Comparison of ENCODE assay signal across 23 cellular contexts in the genomic region with DNA sequence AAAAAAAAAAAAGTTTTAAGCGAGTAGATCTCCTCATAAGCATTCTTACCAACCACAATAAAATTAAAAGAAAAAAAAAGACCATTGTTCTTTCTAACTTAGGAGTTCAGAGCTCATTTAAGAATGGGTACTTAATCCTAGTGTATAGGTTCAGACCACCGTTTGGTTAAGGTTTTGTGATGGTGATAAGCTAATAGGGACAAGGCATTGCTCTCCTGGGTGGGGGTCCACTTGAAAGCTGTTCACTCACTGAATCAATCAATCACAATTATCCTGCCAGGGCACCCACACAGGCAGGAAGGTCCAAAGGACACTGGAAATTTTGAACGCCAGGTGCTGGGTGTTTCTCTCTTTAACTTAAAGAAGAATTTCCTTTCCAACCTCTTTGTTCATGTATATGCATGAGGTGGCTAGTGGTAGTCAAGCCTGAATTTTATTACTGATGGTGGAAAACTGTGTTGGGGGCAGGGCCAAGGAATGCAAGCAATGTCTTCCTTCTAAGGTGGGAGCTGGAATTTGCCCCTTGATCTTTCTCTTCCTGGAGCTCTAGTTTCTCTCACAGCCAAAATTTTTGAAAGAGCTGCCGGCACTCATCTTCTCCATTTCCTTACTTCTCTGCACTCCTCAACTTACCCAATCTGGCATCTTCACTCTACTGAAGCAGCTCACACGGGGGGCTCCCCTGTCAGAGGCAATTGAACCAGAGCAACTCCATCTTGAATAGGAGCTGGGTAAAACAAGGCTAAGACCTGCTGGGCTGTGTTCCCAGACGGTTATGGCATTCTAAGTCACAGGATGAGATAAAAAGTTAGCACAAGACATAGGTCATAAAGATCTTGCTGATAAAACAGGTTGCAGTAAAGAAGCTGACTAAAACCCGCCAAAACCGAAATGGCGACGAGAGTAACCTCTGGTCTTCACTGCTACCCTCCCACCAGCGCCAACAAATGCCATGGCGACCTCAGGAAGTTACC. TPM values are rescaled to one million over a fixed set of nuclear protein-coding genes. Genes with fewer than 3 reads are reported as not detected.
DNase-seq lines count a peak whose midpoint lies in the region; TF ChIP-seq lines count a peak whose summit lies in the region.
"Had no signal": no experiment of that assay in that cellular context is flagged by ENCODE, and none has a peak within 500 bp of the region (broad histone marks: within the 10 kb centered on the region; RNA-seq: fewer than 3 reads in every experiment).

No MANE protein-coding gene starts in this region.

- H3K9me3 Mint-ChIP-seq in H9: no peaks in the 10 kb centered on the region

- H3K36me3 Mint-ChIP-seq in H9 (ENCODE audit: insufficient read depth in 1 of 3, low read depth in 3 of 3): no peaks in the 10 kb centered on the region
- H3K36me3 Mint-ChIP-seq: activated naive CD8-positive, alpha-beta T cell had no signal

- H2BK15ac ChIP-seq in H9 (ENCODE audit: low read depth, low read length): no peak overlapping the region

- no peak overlapping the region for H2AK5ac ChIP-seq in H9 (ENCODE audit: insufficient read length, low read length)
- no peak overlapping the region for H2AK5ac ChIP-seq in trophoblast cell (ENCODE audit: low read length)

- H3K4me1 Mint-ChIP-seq in H9: peaks cover 42 to 43% of the 10 kb centered on the region in 2 experiments

- H3K27ac Mint-ChIP-seq in H9: peak overlapping the region in 2 of 3 experiments; percentile 1 to 86; a peak in 4 of 7 replicates

- no peak overlapping the region for H3K4me3 ChIP-seq in trophoblast cell (ENCODE audit: low read depth, low read length)
- H3K4me3 ChIP-seq: breast epithelium, testis had no signal

- no peak overlapping the region; the same call in 1 of the 2 replicates for H3K4ac ChIP-seq in H9 (ENCODE audit: low read depth, low read length)
- H3K4ac ChIP-seq in trophoblast cell (ENCODE audit: low read depth, low read length): no peak overlapping the region

- H2BK120ac ChIP-seq in H9 (ENCODE audit: low read depth, low read length, poor library complexity, severe bottlenecking) (peak overlapping the region; percentile 38), trophoblast cell (ENCODE audit: insufficient read depth, low read length, poor library complexity) (peak overlapping the region; percentile 11)

- no peaks in the 10 kb centered on the region for H3K36me3 ChIP-seq in trophoblast cell (ENCODE audit: control insufficient read depth in 1 of 2, insufficient read depth in 2 of 2, low read length in 2 of 2)
- H3K36me3 ChIP-seq: breast epithelium had no signal

- H3K14ac ChIP-seq in H9 (ENCODE audit: insufficient read depth, low read length) (peak overlapping the region; percentile 11; the same call in 1 of the 2 replicates), trophoblast cell (ENCODE audit: low read length) (no peak overlapping the region)

- peaks cover 9% of the 10 kb centered on the region for H3K27me3 Mint-ChIP-seq in H9 (ENCODE audit: low read depth)
- H3K27me3 Mint-ChIP-seq: activated naive CD8-positive, alpha-beta T cell had no signal

- H4K12ac ChIP-seq in trophoblast cell (ENCODE audit: low read depth, low read length): no peak overlapping the region

- H3K23me2 ChIP-seq in H9 (ENCODE audit: insufficient read length, low read depth, low read length, poor library complexity, severe bottlenecking): no peaks in the 10 kb centered on the region

- no peak overlapping the region for H4K91ac ChIP-seq in H9 (ENCODE audit: insufficient read length, low read depth, low read length)
- no peak overlapping the region for H4K91ac ChIP-seq in trophoblast cell (ENCODE audit: low read depth, low read length)

- H3K79me2 ChIP-seq in H9 (ENCODE audit: insufficient read depth, low read length): no peaks in the 10 kb centered on the region
- H3K79me2 ChIP-seq in trophoblast cell (ENCODE audit: control insufficient read depth, insufficient read depth, low read length, poor library complexity): no peaks in the 10 kb centered on the region

- H3K79me1 ChIP-seq in H9 (ENCODE audit: insufficient read depth, low read depth, low read length, poor library complexity, severe bottlenecking) (no peaks in the 10 kb centered on the region), trophoblast cell (ENCODE audit: low read length) (peaks cover 2% of the 10 kb centered on the region)

- H3T11ph ChIP-seq in H9 (ENCODE audit: low read length): no peak overlapping the region

- peaks cover 12% of the 10 kb centered on the region for H3K4me1 ChIP-seq in H9 (ENCODE audit: insufficient read depth, low read length)
- peaks cover 9% of the 10 kb centered on the region in 2 experiments for H3K4me1 ChIP-seq in trophoblast cell (ENCODE audit: control insufficient read depth in 1 of 2, insufficient read depth in 2 of 2, low read length in 2 of 2)
- H3K4me1 ChIP-seq: breast epithelium, foreskin keratinocyte had no signal

- H3K23ac ChIP-seq in H9 (ENCODE audit: insufficient read length, low read depth, low read length): no peak overlapping the region
- no peak overlapping the region for H3K23ac ChIP-seq in trophoblast cell (ENCODE audit: low read length)

- peak overlapping the region; percentile 77 for H4K5ac ChIP-seq in H9 (ENCODE audit: insufficient read length, low read depth, low read length)

- H4K20me1 ChIP-seq in H9 (ENCODE audit: control insufficient read depth, insufficient read depth, insufficient read length): no peaks in the 10 kb centered on the region

- DNase-seq in H9: peak; percentile 61
- peak; percentile 83 for DNase-seq in iPS DF 19.7 (ENCODE audit: low read depth, low spot score)
- DNase-seq in trophoblast cell: no peak
- no peak for DNase-seq in globus pallidus (ENCODE audit: low spot score)
- no peak for DNase-seq in cerebellar nuclear complex (lab: John Stamatoyannopoulos, UW)
- DNase-seq in NCI-H1436 (lab: John Stamatoyannopoulos, UW): no peak
- DNase-seq: DMS79; foreskin keratinocyte; left ventricle myocardium superior; MM.1S; NCI-H1694 treated with DMSO at 0.1 percent for 48 hours; NCI-H2227 treated with DMSO at 0.1 percent for 48 hours; NCI-H774; nucleus accumbens; stimulated activated CD4-positive, alpha-beta T cell treated with anti-CD3 and anti-CD28 coated beads, Interleukin-12 subunit alpha, Interleukin-12 subunit beta, amount 100 ng/mL, for 4 hours; stimulated activated CD8-positive, alpha-beta memory T cell treated with anti-CD3 and anti-CD28 coated beads, Interleukin-4, amount 100 ng/mL, for 48 hours; testis had no signal

- TF ChIP-seq CTCF in H9 (conservative IDR thresholded peaks at IDR 0.05) (no peak), VCaP (conservative IDR thresholded peaks at IDR 0.05) (no peak)

- H2AFZ ChIP-seq in H9 (ENCODE audit: low read length): no peak overlapping the region
- peak overlapping the region; percentile 10 for H2AFZ ChIP-seq in trophoblast cell (ENCODE audit: insufficient read depth, low read length, poor library complexity)

- H3K4me2 ChIP-seq in H9 (ENCODE audit: insufficient read depth, insufficient read length, low read length) (no peak overlapping the region), trophoblast cell (ENCODE audit: low read length) (peak overlapping the region; percentile 57)

- peak overlapping the region; percentile 47 for H3K9ac ChIP-seq in H9 (ENCODE audit: extremely low read depth, insufficient read length, low read length)
- no peak overlapping the region for H3K9ac ChIP-seq in trophoblast cell (ENCODE audit: low read length)

- no peak overlapping the region for H2BK20ac ChIP-seq in H9 (ENCODE audit: low read depth, low read length, poor library complexity, severe bottlenecking)

- H2BK12ac ChIP-seq in H9 (ENCODE audit: insufficient read length, low read depth, low read length) (peak overlapping the region; percentile 92), trophoblast cell (ENCODE audit: low read length) (peak overlapping the region; percentile 69)

- no peaks in the 10 kb centered on the region for H3K9me3 ChIP-seq in H9 (ENCODE audit: control insufficient read depth, low read depth, low read length)
- no peaks in the 10 kb centered on the region for H3K9me3 ChIP-seq in trophoblast cell (ENCODE audit: insufficient read depth, low read depth, low read length)
- H3K9me3 ChIP-seq: breast epithelium, testis had no signal

- H2BK5ac ChIP-seq in H9 (ENCODE audit: insufficient read length, low read length) (no peak overlapping the region), trophoblast cell (ENCODE audit: low read depth, low read length, poor library complexity) (peak overlapping the region; percentile 39)

- no peak overlapping the region for H3K56ac ChIP-seq in H9 (ENCODE audit: insufficient read length, low read depth, low read length)

- H3K18ac ChIP-seq in H9 (ENCODE audit: insufficient read length, low read depth, low read length) (peak overlapping the region; percentile 50), trophoblast cell (ENCODE audit: low read length) (no peak overlapping the region)

- peak overlapping the region in 1 of 2 experiments; percentile 52; a peak in 2 of 5 replicates for H3K4me3 Mint-ChIP-seq in H9
- H3K4me3 Mint-ChIP-seq: activated naive CD8-positive, alpha-beta T cell had no signal

- H3K27ac ChIP-seq in H9 (ENCODE audit: insufficient read length, low read depth, low read length) (peak overlapping the region; percentile 44), VCaP (peak overlapping the region; percentile 60), trophoblast cell (ENCODE audit: low read depth, low read length) (peak overlapping the region; percentile 27)
- H3K27ac ChIP-seq: breast epithelium, foreskin keratinocyte, testis had no signal

- no peak overlapping the region for H4K8ac ChIP-seq in H9 (replicated peaks; ENCODE audit: insufficient read length, low read depth, low read length)
- H4K8ac ChIP-seq in trophoblast cell (ENCODE audit: low read depth, low read length): no peak overlapping the region

- WGBS in H9 (ENCODE audit: extremely low coverage, insufficient read length, low lambda C conversion rate): no CpG with 5 or more reads among the region's 12 CpGs
- whole genome bisulfite sequencing in trophoblast cell (ENCODE audit: extremely low coverage, insufficient coverage, insufficient read length): no CpG with 5 or more reads among the region's 12 CpGs

- H3K27me3 ChIP-seq in H9 (ENCODE audit: insufficient read depth, low read length) (no peaks in the 10 kb centered on the region), trophoblast cell (ENCODE audit: insufficient read depth, low read length) (no peaks in the 10 kb centered on the region)
- H3K27me3 ChIP-seq: breast epithelium, testis had no signal

RNA-seq across cellular contexts. Expression of a gene that starts 7.5 kb away (rescaled TPM):
- 17.3 and 18.5 TPM in 2 replicates for total RNA-seq in H9 (2021)
- polyA plus RNA-seq in trophoblast cell (2013): 0.22 and 0.28 TPM in 2 replicates

RNA-seq across cellular contexts. Expression of a gene that starts 11.2 kb away (rescaled TPM):
- total RNA-seq in H9 (2021): 236 and 237 TPM in 2 replicates
- 275 TPM in 2 replicates for polyA plus RNA-seq in trophoblast cell (2013)

RNA-seq across cellular contexts. Expression of a gene that starts 38.7 kb away (rescaled TPM):
- total RNA-seq in H9 (2021): 109 and 119 TPM in 2 replicates
- 26.1 and 27.4 TPM in 2 replicates for polyA plus RNA-seq in trophoblast cell (2013)
- total RNA-seq: dermis microvascular lymphatic vessel endothelial cell, left ventricle myocardium superior had no signal

RNA-seq across cellular contexts. Expression of a gene that starts 54.1 kb away (rescaled TPM):
- total RNA-seq in H9 (2021): 0.11 and 0.13 TPM in 2 replicates
- 0.03 TPM in 2 replicates for polyA plus RNA-seq in trophoblast cell (2013)
- total RNA-seq: activated CD8-positive, alpha-beta memory T cell treated with anti-CD3 and anti-CD28 coated beads for 36 hours; dermis microvascular lymphatic vessel endothelial cell; epithelial cell of proximal tubule; left ventricle myocardium superior had no signal

Comparison
In these comparisons a context has a peak if more than half of its experiments do, and no peak if none do; other contexts are left out.
1. DNase-seq: peak in H9 (single experiment) and iPS DF 19.7 (single experiment); none in trophoblast cell (0 of 2), globus pallidus (single experiment), cerebellar nuclear complex (0 of 2) and NCI-H1436 (single experiment).
2. Peak in every context shown above with its lines, with median percentiles within 50 percentile points of each other: H3K27ac ChIP-seq.